Comparison of ENCODE assay signal across 23 cellular contexts in the genomic region with DNA sequence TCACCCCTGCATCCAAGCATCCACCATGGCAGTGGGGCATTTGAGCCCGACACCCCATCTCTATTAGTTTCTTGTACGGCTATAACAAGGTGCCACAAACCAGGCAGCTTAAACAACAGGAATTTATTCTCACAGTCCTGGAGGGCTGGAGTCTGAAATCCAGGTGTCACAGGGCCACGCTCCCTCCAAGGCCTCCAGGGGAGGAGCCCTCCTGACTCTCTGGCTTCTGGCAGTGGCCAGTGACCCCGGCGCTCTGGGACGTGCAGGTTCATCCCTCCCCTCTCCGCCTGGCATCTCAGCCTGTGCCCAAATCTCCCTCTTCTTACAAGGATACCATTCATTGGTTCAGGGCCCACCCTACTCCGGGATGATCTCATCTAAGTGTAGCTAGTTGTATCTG.
DNase-seq lines count a peak whose midpoint lies in the region; TF ChIP-seq lines count a peak whose summit lies in the region.
"Had no signal": no experiment of that assay in that cellular context is flagged by ENCODE, and none has a peak within 500 bp of the region (broad histone marks: within the 10 kb centered on the region; RNA-seq: fewer than 3 reads in every experiment).

No MANE protein-coding gene starts in this region.

- H3K4me3 ChIP-seq in neural progenitor cell (no peak overlapping the region), Karpas-422 (ENCODE audit: low read length) (no peak overlapping the region), suprapubic skin (no peak overlapping the region)
- H3K4me3 ChIP-seq: BLaER1, GM12878 had no signal

- H3K9me3 Mint-ChIP-seq in chondrocyte (ENCODE audit: low read depth) (peaks cover 14% of the 10 kb centered on the region), neural progenitor cell (peaks cover 12% of the 10 kb centered on the region)

- no peak overlapping the region for H3K27ac ChIP-seq in neural progenitor cell
- no peak overlapping the region for H3K27ac ChIP-seq in Karpas-422 (ENCODE audit: low read length)
- H3K27ac ChIP-seq in suprapubic skin: no peak overlapping the region
- H3K27ac ChIP-seq: BLaER1 had no signal

- no peak overlapping the region for H3K4me2 ChIP-seq in neural progenitor cell
- no peak overlapping the region for H3K4me2 ChIP-seq in Karpas-422 (ENCODE audit: low read depth, low read length, poor library complexity, severe bottlenecking)

- H3K79me2 ChIP-seq in neural progenitor cell (ENCODE audit: low read depth): no peaks in the 10 kb centered on the region
- H3K79me2 ChIP-seq in Karpas-422 (ENCODE audit: low read length): no peaks in the 10 kb centered on the region

- H3K4me1 Mint-ChIP-seq in chondrocyte (ENCODE audit: low read depth) (peaks cover 5% of the 10 kb centered on the region), neural progenitor cell (peaks cover 39% of the 10 kb centered on the region)
- H3K4me1 Mint-ChIP-seq: CD14-positive monocyte had no signal

- no peak for TF ChIP-seq POLR2A in suprapubic skin (IDR thresholded peaks at IDR 0.05)

- no peak for TF ChIP-seq EP300 in suprapubic skin (IDR thresholded peaks at IDR 0.05)

- H3K27me3 Mint-ChIP-seq in chondrocyte (ENCODE audit: low read depth) (peaks cover 26% of the 10 kb centered on the region), neural progenitor cell (ENCODE audit: insufficient read depth, low read depth) (peaks cover 26% of the 10 kb centered on the region)

- H4K20me1 ChIP-seq in neural progenitor cell (ENCODE audit: low read depth): peaks cover 8% of the 10 kb centered on the region
- no peaks in the 10 kb centered on the region for H4K20me1 ChIP-seq in Karpas-422 (ENCODE audit: insufficient read depth, low read depth, low read length)
- H4K20me1 ChIP-seq: BLaER1 had no signal

- H3K9me3 ChIP-seq in neural progenitor cell (ENCODE audit: low read depth): no peaks in the 10 kb centered on the region
- H3K9me3 ChIP-seq in Karpas-422 (ENCODE audit: low read length): no peaks in the 10 kb centered on the region; the same call in 1 of the 2 replicates
- H3K9me3 ChIP-seq in suprapubic skin: no peaks in the 10 kb centered on the region
- H3K9me3 ChIP-seq: BE2C, BLaER1 had no signal

- DNase-seq in chondrocyte (ENCODE audit: low spot score): peak; percentile 63
- DNase-seq in ecto neural progenitor cell (ENCODE audit: low spot score): peak; percentile 39
- no peak for DNase-seq in neural progenitor cell (ENCODE audit: low spot score)
- no peak for DNase-seq in Karpas-422
- DNase-seq in occipital lobe (lab: John Stamatoyannopoulos, UW): no peak
- DNase-seq in suprapubic skin (ENCODE audit: low spot score in 2 of 2): no peak
- DNase-seq: 8988T; ACHN; BE2C; C1 segment of cervical spinal cord; CD4-positive, alpha-beta memory T cell; CD4-positive, CD25-positive, alpha-beta regulatory T cell; CD8-positive, alpha-beta memory T cell; COR-L47; DMS 273 treated with DMSO at 0.1 percent for 48 hours; DMS53; DMS79; DND-41; EL; GDM1 had no signal

- H3F3A ChIP-seq in neural progenitor cell (ENCODE audit: low read depth): peaks cover 13% of the 10 kb centered on the region

- H3K27me3 ChIP-seq in neural progenitor cell (peaks cover 43% of the 10 kb centered on the region), Karpas-422 (ENCODE audit: low read length) (no peaks in the 10 kb centered on the region), suprapubic skin (peaks cover 49% of the 10 kb centered on the region)
- H3K27me3 ChIP-seq: BE2C, BLaER1 had no signal

- H3K4me3 Mint-ChIP-seq in chondrocyte (ENCODE audit: unreplicated experiment) (no peak overlapping the region), neural progenitor cell (no peak overlapping the region)
- H3K4me3 Mint-ChIP-seq: CD14-positive monocyte; CD4-positive, alpha-beta memory T cell; CD4-positive, CD25-positive, alpha-beta regulatory T cell; CD8-positive, alpha-beta memory T cell had no signal

- H3K36me3 ChIP-seq in neural progenitor cell: no peaks in the 10 kb centered on the region
- no peaks in the 10 kb centered on the region for H3K36me3 ChIP-seq in Karpas-422 (ENCODE audit: insufficient read depth, low read length)
- H3K36me3 ChIP-seq in suprapubic skin: no peaks in the 10 kb centered on the region
- H3K36me3 ChIP-seq: BE2C, BLaER1 had no signal

- TF ChIP-seq CTCF in chondrocyte (IDR thresholded peaks at IDR 0.05): no peak
- TF ChIP-seq CTCF in neural progenitor cell (IDR thresholded peaks at IDR 0.05): no peak
- no peak for TF ChIP-seq CTCF in suprapubic skin (IDR thresholded peaks at IDR 0.05)

- 86% methylated on average over 8 of the region's 8 CpGs for WGBS in suprapubic skin

- no peaks in the 10 kb centered on the region for H3K9me2 ChIP-seq in Karpas-422 (replicated peaks; ENCODE audit: insufficient read depth, low read length)

- H3K27ac Mint-ChIP-seq in chondrocyte (ENCODE audit: unreplicated experiment): no peak overlapping the region
- peak overlapping the region; percentile 17 for H3K27ac Mint-ChIP-seq in neural progenitor cell
- H3K27ac Mint-ChIP-seq: CD14-positive monocyte; CD4-positive, alpha-beta memory T cell; CD4-positive, CD25-positive, alpha-beta regulatory T cell had no signal

- H3K4me1 ChIP-seq in neural progenitor cell (peaks cover 21% of the 10 kb centered on the region), Karpas-422 (ENCODE audit: low read length) (no peaks in the 10 kb centered on the region), suprapubic skin (peaks cover 5% of the 10 kb centered on the region)
- H3K4me1 ChIP-seq: BE2C had no signal

- H2AFZ ChIP-seq in neural progenitor cell (replicated peaks): no peak overlapping the region
- no peak overlapping the region for H2AFZ ChIP-seq in Karpas-422 (ENCODE audit: low read length)

- H3K36me3 Mint-ChIP-seq in chondrocyte (ENCODE audit: low read depth) (no peaks in the 10 kb centered on the region), neural progenitor cell (peaks cover 6% of the 10 kb centered on the region)
- H3K36me3 Mint-ChIP-seq: CD14-positive monocyte; CD4-positive, alpha-beta memory T cell; CD4-positive, CD25-positive, alpha-beta regulatory T cell had no signal

- H3K9ac ChIP-seq in neural progenitor cell: no peak overlapping the region
- H3K9ac ChIP-seq in Karpas-422 (ENCODE audit: low read length): no peak overlapping the region
- H3K9ac ChIP-seq: BLaER1 had no signal

Comparison
In these comparisons a context has a peak if more than half of its experiments do, and no peak if none do; other contexts are left out.
1. DNase-seq: peak in chondrocyte (single experiment) and ecto neural progenitor cell (single experiment); none in neural progenitor cell (single experiment), Karpas-422 (single experiment), occipital lobe (single experiment) and suprapubic skin (0 of 2).